ENCODE assay signal across 11 cellular contexts in the genomic region with DNA sequence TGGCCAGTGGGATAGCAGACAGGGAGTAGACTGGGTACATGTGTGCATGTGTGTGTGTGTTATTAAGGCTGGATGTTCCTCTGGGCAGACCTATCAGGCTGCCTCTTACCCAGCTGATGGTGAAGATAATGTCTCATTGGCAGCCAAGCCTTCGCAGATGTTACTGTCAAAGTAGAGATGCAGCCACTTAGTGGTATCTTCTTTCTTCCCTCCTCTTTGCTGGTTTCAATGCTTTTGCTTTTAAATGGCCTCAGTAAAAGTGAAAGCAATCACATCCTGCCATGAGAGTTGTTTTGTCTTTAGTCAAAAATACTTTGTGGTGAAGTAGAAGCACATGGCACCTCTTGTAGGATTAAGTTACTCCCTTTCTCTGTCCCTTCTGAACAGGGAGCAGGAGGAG. TPM values are rescaled to one million over a fixed set of nuclear protein-coding genes. Genes with fewer than 3 reads are reported as not detected.
DNase-seq lines count a peak whose midpoint lies in the region; ATAC-seq and TF ChIP-seq lines count a peak whose summit lies in the region.
"Had no signal": no experiment of that assay in that cellular context is flagged by ENCODE, and none has a peak within 500 bp of the region (broad histone marks: within the 10 kb centered on the region; RNA-seq: fewer than 3 reads in every experiment).

No MANE protein-coding gene starts in this region.

- H3K9me3 ChIP-seq in MM.1S (replicated peaks; ENCODE audit: insufficient read depth, low read length): no peaks in the 10 kb centered on the region
- H3K9me3 ChIP-seq in neural progenitor cell (ENCODE audit: low read depth): no peaks in the 10 kb centered on the region
- H3K9me3 ChIP-seq in left ventricle myocardium inferior (replicated peaks): no peaks in the 10 kb centered on the region

- H3K27me3 ChIP-seq in MM.1S (replicated peaks; ENCODE audit: insufficient read depth, low read length) (peaks cover 81% of the 10 kb centered on the region), neural progenitor cell (no peaks in the 10 kb centered on the region), left ventricle myocardium inferior (ENCODE audit: low read depth) (no peaks in the 10 kb centered on the region)

- no peaks in the 10 kb centered on the region for H3K36me3 Mint-ChIP-seq in activated naive CD4-positive, alpha-beta T cell treated with anti-CD3 and anti-CD28 coated beads for 36 hours (ENCODE audit: low read depth)
- H3K36me3 Mint-ChIP-seq in neural progenitor cell: no peaks in the 10 kb centered on the region

- H3K4me3 Mint-ChIP-seq in activated naive CD4-positive, alpha-beta T cell treated with anti-CD3 and anti-CD28 coated beads for 36 hours: no peak overlapping the region
- H3K4me3 Mint-ChIP-seq in neural progenitor cell: peak overlapping the region; percentile 23

- CTCF ChIA-PET in activated naive CD4-positive, alpha-beta T cell treated with anti-CD3 and anti-CD28 coated beads for 36 hours (lab: Charles Lee): interaction anchor here (1.3 kb wide), 1 partner anchor 52 kb away, joined by 3 read pairs; no protein-coding TSS in a partner anchor

- H4K20me1 ChIP-seq in MM.1S (ENCODE audit: insufficient read depth, low read length): no peaks in the 10 kb centered on the region
- no peaks in the 10 kb centered on the region for H4K20me1 ChIP-seq in neural progenitor cell (ENCODE audit: low read depth)

- H3K27ac ChIP-seq in MM.1S (ENCODE audit: low read length) (no peak overlapping the region), neural progenitor cell (no peak overlapping the region), left ventricle myocardium inferior (replicated peaks) (no peak overlapping the region)

- H3K4me3 ChIP-seq in MM.1S (ENCODE audit: low read length) (no peak overlapping the region), neural progenitor cell (no peak overlapping the region), left ventricle myocardium inferior (no peak overlapping the region)

- H3K4me1 ChIP-seq in MM.1S (ENCODE audit: low read length) (no peaks in the 10 kb centered on the region), neural progenitor cell (no peaks in the 10 kb centered on the region), left ventricle myocardium inferior (no peaks in the 10 kb centered on the region)

- no peak for TF ChIP-seq CTCF in MM.1S (IDR thresholded peaks at IDR 0.05; ENCODE audit: low read length)
- no peak for TF ChIP-seq CTCF in neural progenitor cell (IDR thresholded peaks at IDR 0.05)
- no peak for TF ChIP-seq CTCF in left ventricle myocardium inferior (IDR thresholded peaks at IDR 0.05; ENCODE audit: borderline replicate concordance)

- H3K9ac ChIP-seq in MM.1S (ENCODE audit: low read length): no peak overlapping the region
- H3K9ac ChIP-seq in neural progenitor cell: no peak overlapping the region

- peak; percentile 66 for ATAC-seq in GM21576 (IDR thresholded peaks at IDR 0.05; ENCODE audit: unreplicated experiment)

- no peak overlapping the region for H3K27ac Mint-ChIP-seq in activated naive CD4-positive, alpha-beta T cell treated with anti-CD3 and anti-CD28 coated beads for 36 hours
- no peak overlapping the region for H3K27ac Mint-ChIP-seq in neural progenitor cell

- no peaks in the 10 kb centered on the region for H3K9me2 ChIP-seq in MM.1S (replicated peaks; ENCODE audit: insufficient read depth, low read length)

- H3K4me2 ChIP-seq in MM.1S (ENCODE audit: low read depth, low read length) (no peak overlapping the region), neural progenitor cell (no peak overlapping the region)

- H3K36me3 ChIP-seq in MM.1S (replicated peaks; ENCODE audit: insufficient read depth, low read length) (no peaks in the 10 kb centered on the region), neural progenitor cell (no peaks in the 10 kb centered on the region), left ventricle myocardium inferior (no peaks in the 10 kb centered on the region)

- DNase-seq in activated naive CD4-positive, alpha-beta T cell treated with anti-CD3 and anti-CD28 coated beads for 36 hours: peak; percentile 12
- no peak for DNase-seq in activated naive CD4-positive, alpha-beta T cell (lab: John Stamatoyannopoulos, UW)
- DNase-seq in MM.1S (peak; percentile 79), neural progenitor cell (ENCODE audit: low spot score) (no peak), NCI-H1092 (lab: John Stamatoyannopoulos, UW) (no peak), left ventricle myocardium inferior (no peak), NCI-H526 treated with DMSO at 0.1 percent for 48 hours (lab: John Stamatoyannopoulos, UW) (no peak)
- DNase-seq: AML-193; central memory CD4-positive, alpha-beta T cell; stimulated activated CD4-positive, alpha-beta T cell treated with anti-CD3 and anti-CD28 coated beads, Interleukin-12 subunit alpha, Interleukin-12 subunit beta, amount 100 ng/mL, for 4 hours had no signal

- no peaks in the 10 kb centered on the region for H3K79me2 ChIP-seq in MM.1S (ENCODE audit: low read length)
- no peaks in the 10 kb centered on the region for H3K79me2 ChIP-seq in neural progenitor cell (ENCODE audit: low read depth)

- intact Hi-C loops in activated naive CD4-positive, alpha-beta T cell treated with anti-CD3 and anti-CD28 coated beads for 36 hours (cut with micrococcal nuclease): loop anchor here (2.0 kb wide), 1 partner anchor 51 kb away; no protein-coding TSS in a partner anchor
- intact Hi-C loops in left ventricle myocardium inferior (cut with micrococcal nuclease): no loop called here

- H3K4me1 Mint-ChIP-seq in activated naive CD4-positive, alpha-beta T cell treated with anti-CD3 and anti-CD28 coated beads for 36 hours (ENCODE audit: low read depth): peaks cover 13% of the 10 kb centered on the region
- no peaks in the 10 kb centered on the region for H3K4me1 Mint-ChIP-seq in neural progenitor cell

- H3F3A ChIP-seq in MM.1S (ENCODE audit: insufficient read depth, low read length): peaks cover 5% of the 10 kb centered on the region; the same call in 1 of the 2 replicates
- no peaks in the 10 kb centered on the region for H3F3A ChIP-seq in neural progenitor cell (ENCODE audit: low read depth)

- no peaks in the 10 kb centered on the region for H3K27me3 Mint-ChIP-seq in activated naive CD4-positive, alpha-beta T cell treated with anti-CD3 and anti-CD28 coated beads for 36 hours (ENCODE audit: low read depth)
- H3K27me3 Mint-ChIP-seq in neural progenitor cell (ENCODE audit: insufficient read depth, low read depth): peaks cover 5% of the 10 kb centered on the region

- H3K9me3 Mint-ChIP-seq in activated naive CD4-positive, alpha-beta T cell treated with anti-CD3 and anti-CD28 coated beads for 36 hours: no peaks in the 10 kb centered on the region
- H3K9me3 Mint-ChIP-seq in neural progenitor cell: no peaks in the 10 kb centered on the region

- H2AFZ ChIP-seq in MM.1S (ENCODE audit: low read length) (no peak overlapping the region), neural progenitor cell (replicated peaks) (no peak overlapping the region)

RNA-seq across cellular contexts. Expression of a gene that starts 57.5 kb away (rescaled TPM):
- 10 to 100 TPM; 22.7 to 22.8 TPM for total RNA-seq in activated naive CD4-positive, alpha-beta T cell treated with anti-CD3 and anti-CD28 coated beads for 36 hours
- total RNA-seq in neural progenitor cell (ENCODE audit: low replicate concordance): 42.8 and 54.1 TPM in 2 replicates
- 13.8 TPM for total RNA-seq in left ventricle myocardium inferior

Comparison
In these comparisons a context has a peak if more than half of its experiments do, and no peak if none do; other contexts are left out.
1. DNase-seq: peak in activated naive CD4-positive, alpha-beta T cell treated with anti-CD3 and anti-CD28 coated beads for 36 hours (single experiment) and MM.1S (single experiment); none in activated naive CD4-positive, alpha-beta T cell (0 of 4), neural progenitor cell (single experiment), NCI-H1092 (single experiment), left ventricle myocardium inferior (single experiment) and NCI-H526 treated with DMSO at 0.1 percent for 48 hours (single experiment).